24 cellular contexts compared by ENCODE assay signal in the genomic region with DNA sequence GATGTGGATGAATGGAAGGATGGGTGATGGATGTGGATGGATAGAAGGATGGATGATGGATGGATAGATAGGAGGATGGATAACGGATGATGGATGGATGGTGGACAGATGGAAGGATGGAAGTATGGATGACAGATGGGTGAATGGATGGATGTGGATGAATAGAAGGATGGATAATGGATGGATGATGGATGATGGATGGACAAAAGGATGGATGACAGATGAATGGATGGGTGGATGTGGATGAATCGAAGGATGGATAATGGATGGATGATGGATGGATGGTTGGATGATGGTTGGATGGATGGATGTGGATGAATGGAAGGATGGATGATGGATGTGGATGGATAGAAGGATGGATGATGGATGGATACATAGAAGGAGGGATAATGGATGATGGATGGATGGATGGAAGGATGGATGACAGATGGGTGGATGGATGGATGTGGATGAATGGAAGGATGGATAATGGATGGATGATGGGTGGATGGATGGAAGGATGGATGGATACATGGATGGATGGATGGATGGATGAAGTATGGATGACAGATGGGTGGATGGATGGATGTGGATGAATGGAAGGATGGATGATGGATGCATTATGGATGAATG. TPM values are rescaled to one million over a fixed set of nuclear protein-coding genes. Genes with fewer than 3 reads are reported as not detected.
DNase-seq lines count a peak whose midpoint lies in the region; ATAC-seq, FAIRE-seq and TF ChIP-seq lines count a peak whose summit lies in the region.
"Had no signal": no experiment of that assay in that cellular context is flagged by ENCODE, and none has a peak within 500 bp of the region (broad histone marks: within the 10 kb centered on the region; RNA-seq: fewer than 3 reads in every experiment).

No MANE protein-coding gene starts in this region.

- H3K23me2 ChIP-seq in H1 (ENCODE audit: low read depth, low read length): peaks cover 23% of the 10 kb centered on the region; the same call in 1 of the 2 replicates

- POLR2A ChIA-PET in HEK293 (lab: Yijun Ruan, JAX): no interaction called here
- POLR2A ChIA-PET in IMR-90 (lab: Charles Lee; ENCODE audit: unreplicated experiment): no interaction called here
- POLR2A ChIA-PET in H1 (lab: Charles Lee; ENCODE audit: partially characterized antibody): no interaction called here
- POLR2A ChIA-PET in CD4-positive, alpha-beta T cell (lab: Charles Lee): no interaction called here

- no peak overlapping the region for H4K8ac ChIP-seq in IMR-90 (ENCODE audit: low read depth in 2 of 2, low read length in 2 of 2)
- H4K8ac ChIP-seq in H1 (ENCODE audit: extremely low read depth, insufficient read depth, low read length): no peak overlapping the region

- peaks cover 10% of the 10 kb centered on the region for H3K9me1 ChIP-seq in IMR-90 (ENCODE audit: insufficient read depth, low read length)

- H2BK120ac ChIP-seq in IMR-90 (ENCODE audit: low read depth, low read length) (no peak overlapping the region), H1 (replicated peaks; ENCODE audit: low read depth, low read length) (no peak overlapping the region)

- H3K18ac ChIP-seq in IMR-90 (ENCODE audit: low read depth, low read length) (no peak overlapping the region), H1 (ENCODE audit: extremely low read depth, low read length) (no peak overlapping the region)

- H3K27ac ChIP-seq in HEK293 (ENCODE audit: extremely low read depth, low read depth, low read length) (no peak overlapping the region), IMR-90 (ENCODE audit: insufficient read depth, low read length) (no peak overlapping the region), H1 (ENCODE audit: low read depth, low read length) (no peak overlapping the region)
- no peak overlapping the region for H3K27ac ChIP-seq in CD4-positive, alpha-beta T cell (ENCODE audit: low read depth, low read length)
- H3K27ac ChIP-seq: BLaER1 had no signal

- dilution Hi-C loops in IMR-90 (cut with HindIII; ENCODE audit: low sequenced_read_pairs, unreplicated experiment): no loop called here

- H3K23ac ChIP-seq in IMR-90 (ENCODE audit: low read depth, low read length) (no peak overlapping the region), H1 (ENCODE audit: insufficient read length) (no peak overlapping the region)

- H4K5ac ChIP-seq in IMR-90 (ENCODE audit: low read depth, low read length): no peak overlapping the region
- no peak overlapping the region for H4K5ac ChIP-seq in H1 (ENCODE audit: insufficient read length, low read depth, low read length)

- TF ChIP-seq EP300 in H1 (IDR thresholded peaks at IDR 0.05; ENCODE audit: borderline replicate concordance in 1 of 2, low read depth in 2 of 2, low read length in 2 of 2): no peak

- FAIRE-seq in H1 (lab: Jason Lieb, UNC) (no peak), urothelium cell line (lab: Jason Lieb, UNC) (peak; percentile 99)
- FAIRE-seq: A204.1, D721Med, G401.6, GM12891, GM19239 had no signal

- no peak overlapping the region for H3K4me3 Mint-ChIP-seq in T-helper 2 cell treated with Interferon-gamma antibody and Interleukin-4, amounts not matched to agents 5 μg/mL and 100 μg/mL, for 36 hours
- H3K4me3 Mint-ChIP-seq in CD4-positive, alpha-beta T cell: no peak overlapping the region
- H3K4me3 Mint-ChIP-seq: CD14-positive monocyte; CD4-positive, CD25-positive, alpha-beta regulatory T cell; CD8-positive, alpha-beta T cell had no signal

- H3K79me2 ChIP-seq in H1 (ENCODE audit: control insufficient read depth in 1 of 2, insufficient read depth in 2 of 2, low read length in 2 of 2): no peaks in the 10 kb centered on the region

- no peak overlapping the region for H2AFZ ChIP-seq in IMR-90 (replicated peaks; ENCODE audit: low read length, poor library complexity)
- no peak overlapping the region for H2AFZ ChIP-seq in H1 (ENCODE audit: low read length)

- H2BK20ac ChIP-seq in IMR-90 (ENCODE audit: low read depth, low read length) (no peak overlapping the region), H1 (ENCODE audit: low read length) (no peak overlapping the region)

- H2AK9ac ChIP-seq in IMR-90 (replicated peaks; ENCODE audit: low read depth, low read length, poor library complexity): no peak overlapping the region

- no peaks in the 10 kb centered on the region for H3K9me3 Mint-ChIP-seq in T-helper 2 cell treated with Interferon-gamma antibody and Interleukin-4, amounts not matched to agents 5 μg/mL and 100 μg/mL, for 36 hours
- no peaks in the 10 kb centered on the region for H3K9me3 Mint-ChIP-seq in CD4-positive, alpha-beta T cell
- H3K9me3 Mint-ChIP-seq: CD8-positive, alpha-beta T cell had no signal

- H3K36me3 ChIP-seq in HEK293 (ENCODE audit: control insufficient read depth in 2 of 2, insufficient read depth in 1 of 2, low read length in 2 of 2): no peaks in the 10 kb centered on the region
- H3K36me3 ChIP-seq in IMR-90 (ENCODE audit: control insufficient read depth, insufficient read depth, low read length): no peaks in the 10 kb centered on the region
- H3K36me3 ChIP-seq in H1 (ENCODE audit: control insufficient read depth in 2 of 4, insufficient read depth in 4 of 4, low read length in 3 of 4): no peaks in the 10 kb centered on the region; a peak in 1 of 8 replicates
- H3K36me3 ChIP-seq: BE2C had no signal

- peaks cover 9% of the 10 kb centered on the region for H3K27me3 ChIP-seq in IMR-90 (ENCODE audit: control insufficient read depth, insufficient read depth, low read length)
- H3K27me3 ChIP-seq in H1 (replicated peaks in 1 of 4; ENCODE audit: control insufficient read depth in 3 of 4, extremely low read depth in 1 of 4, insufficient read depth in 3 of 4, low read length in 3 of 4): no peaks in the 10 kb centered on the region
- no peaks in the 10 kb centered on the region for H3K27me3 ChIP-seq in CD4-positive, alpha-beta T cell (ENCODE audit: control insufficient read depth, insufficient read depth, low read length)
- H3K27me3 ChIP-seq: BE2C, BLaER1 had no signal

- H3K79me1 ChIP-seq in IMR-90 (ENCODE audit: low read depth in 1 of 2, low read length in 2 of 2) (no peaks in the 10 kb centered on the region), H1 (ENCODE audit: low read depth, low read length) (no peaks in the 10 kb centered on the region)

- H4K20me1 ChIP-seq in IMR-90 (ENCODE audit: insufficient read depth, low read length): no peaks in the 10 kb centered on the region; the same call in 1 of the 2 replicates
- peaks cover 0 to 8% of the 10 kb centered on the region in 2 experiments for H4K20me1 ChIP-seq in H1 (replicated peaks in 1 of 2; ENCODE audit: control insufficient read depth in 1 of 2, insufficient read depth in 2 of 2, low read length in 2 of 2)

- H3K4me3 ChIP-seq in HEK293 (ENCODE audit: low read depth, low read length) (no peak overlapping the region), IMR-90 (ENCODE audit: insufficient read depth, low read depth, low read length) (no peak overlapping the region), H1 (ENCODE audit: extremely low read depth in 1 of 4, insufficient read depth in 2 of 4, low read depth in 3 of 4, low read length in 4 of 4) (no peak overlapping the region)
- H3K4me3 ChIP-seq: BLaER1 had no signal

- H3K4me2 ChIP-seq in IMR-90 (ENCODE audit: low read depth, low read length): no peak overlapping the region
- no peak overlapping the region for H3K4me2 ChIP-seq in H1 (ENCODE audit: insufficient read depth in 1 of 2, low read depth in 2 of 2, low read length in 2 of 2)
- H3K4me2 ChIP-seq: BLaER1 had no signal

- H4K91ac ChIP-seq in IMR-90 (ENCODE audit: insufficient read depth, low read depth, low read length) (no peak overlapping the region), H1 (replicated peaks; ENCODE audit: insufficient read length, low read length) (no peak overlapping the region)

- TF ChIP-seq RAD21 in IMR-90 (IDR thresholded peaks at IDR 0.05; ENCODE audit: low read length) (no peak), H1 (IDR thresholded peaks at IDR 0.05 in 1 of 2, conservative IDR thresholded peaks at IDR 0.05 in 1 of 2; ENCODE audit: low read depth in 2 of 2, low read length in 2 of 2) (no peak)

- H3K9me3 ChIP-seq in HEK293 (ENCODE audit: control insufficient read depth, insufficient read depth, low read depth, low read length): no peaks in the 10 kb centered on the region
- H3K9me3 ChIP-seq in IMR-90 (ENCODE audit: control insufficient read depth, insufficient read depth, low read length): no peaks in the 10 kb centered on the region
- no peaks in the 10 kb centered on the region for H3K9me3 ChIP-seq in H1 (ENCODE audit: insufficient read depth in 2 of 2, low read depth in 1 of 2, low read length in 1 of 2)
- no peaks in the 10 kb centered on the region for H3K9me3 ChIP-seq in CD4-positive, alpha-beta T cell (ENCODE audit: control insufficient read depth, low read length)
- H3K9me3 ChIP-seq: BE2C, BLaER1, Caco-2 had no signal

- H3K27me3 Mint-ChIP-seq in T-helper 2 cell treated with Interferon-gamma antibody and Interleukin-4, amounts not matched to agents 5 μg/mL and 100 μg/mL, for 36 hours (ENCODE audit: low read depth): no peaks in the 10 kb centered on the region
- H3K27me3 Mint-ChIP-seq in CD4-positive, alpha-beta T cell: no peaks in the 10 kb centered on the region
- H3K27me3 Mint-ChIP-seq: CD4-positive, CD25-positive, alpha-beta regulatory T cell had no signal

- no peak overlapping the region for H2BK12ac ChIP-seq in H1 (ENCODE audit: low read depth, low read length)

- CTCF ChIA-PET in HEK293 (lab: Yijun Ruan, JAX) (no interaction called here), IMR-90 (lab: Yijun Ruan, JAX) (no interaction called here), H1 (lab: Charles Lee; ENCODE audit: partially characterized antibody) (no interaction called here)
- CTCF ChIA-PET in CD4-positive, alpha-beta T cell (lab: Charles Lee): no interaction called here

- H3K9ac ChIP-seq in IMR-90 (ENCODE audit: low read depth, low read length) (no peak overlapping the region), H1 (replicated peaks in 1 of 4; ENCODE audit: extremely low read depth in 1 of 4, low read depth in 3 of 4, low read length in 3 of 4) (no peak overlapping the region)
- H3K9ac ChIP-seq: BLaER1 had no signal

- intact Hi-C loops in IMR-90 (cut with micrococcal nuclease): no loop called here
- intact Hi-C loops in CD4-positive, alpha-beta T cell (cut with DNase I, micrococcal nuclease): no loop called here

- H3K4me1 Mint-ChIP-seq in T-helper 2 cell treated with Interferon-gamma antibody and Interleukin-4, amounts not matched to agents 5 μg/mL and 100 μg/mL, for 36 hours (ENCODE audit: low read depth): no peaks in the 10 kb centered on the region
- no peaks in the 10 kb centered on the region for H3K4me1 Mint-ChIP-seq in CD4-positive, alpha-beta T cell (ENCODE audit: low read depth)
- H3K4me1 Mint-ChIP-seq: CD14-positive monocyte; CD4-positive, CD25-positive, alpha-beta regulatory T cell had no signal

- H2BK15ac ChIP-seq in IMR-90 (ENCODE audit: low read depth, low read length) (no peak overlapping the region), H1 (ENCODE audit: low read length) (no peak overlapping the region)

- H2AK5ac ChIP-seq in IMR-90 (ENCODE audit: low read depth, low read length) (no peak overlapping the region), H1 (ENCODE audit: low read depth, low read length) (peak overlapping the region; percentile 39; the same call in 1 of the 2 replicates)

- in situ Hi-C loops in IMR-90 (cut with MboI; ENCODE audit: low sequenced_read_pairs): no loop called here

- H3K4me1 ChIP-seq in HEK293 (ENCODE audit: control insufficient read depth, insufficient read depth, low read length): no peaks in the 10 kb centered on the region
- peaks cover 6% of the 10 kb centered on the region for H3K4me1 ChIP-seq in IMR-90 (ENCODE audit: control insufficient read depth, insufficient read depth, low read length)
- H3K4me1 ChIP-seq in H1 (replicated peaks in 1 of 4; ENCODE audit: control insufficient read depth in 3 of 4, insufficient read depth in 4 of 4, low read length in 3 of 4): peaks cover 0 to 8% (median 6%) of the 10 kb centered on the region in 4 experiments; a peak in 4 of 7 replicates

- no peak for DNase-seq in IMR-90
- no peak for DNase-seq in H1 (ENCODE audit: low read depth in 1 of 2, low spot score in 2 of 2)
- no peak for DNase-seq in urothelium cell line (ENCODE audit: low spot score)
- DNase-seq in T-helper 2 cell treated with Interferon-gamma antibody and Interleukin-4, amounts not matched to agents 5 μg/mL and 100 μg/mL, for 36 hours (ENCODE audit: low spot score): no peak
- no peak for DNase-seq in SKM-1 treated with dmso at 0.1 percent for 144 hours (lab: John Stamatoyannopoulos, UW; ENCODE audit: unreplicated experiment)
- no peak for DNase-seq in CD4-positive, alpha-beta T cell
- DNase-seq: 8988T; ACHN; BE2C; C1 segment of cervical spinal cord; Caco-2; Calu3; CD4-positive, CD25-positive, alpha-beta regulatory T cell; CD8-positive, alpha-beta T cell; DMS79 treated with DMSO at 0.1 percent for 48 hours; GF-D8 had no signal

- BruUV-seq in IMR-90 (replicated peaks; lab: Mats Ljungman, UMichigan): no TSS peak

- TF ChIP-seq CTCF in HEK293 (tag by site-specific recombination; IDR thresholded peaks at IDR 0.05): no peak
- TF ChIP-seq CTCF in IMR-90 (conservative IDR thresholded peaks at IDR 0.05; ENCODE audit: low read depth, low read length): no peak
- no peak for TF ChIP-seq CTCF in H1 (IDR thresholded peaks at IDR 0.05; ENCODE audit: control extremely low read depth in 1 of 3, insufficient read depth in 1 of 3, low read depth in 1 of 3, low read length in 3 of 3)
- TF ChIP-seq CTCF in CD4-positive, alpha-beta T cell (IDR thresholded peaks at IDR 0.05): no peak

- WGBS in IMR-90 (ENCODE audit: extremely low coverage in 2 of 2, insufficient read length in 1 of 2), 2 experiments: 70 to 100% methylated on average over 2 of the region's 2 CpGs
- WGBS in H1 (ENCODE audit: extremely low coverage in 1 of 2, insufficient coverage in 1 of 2, insufficient read length in 1 of 2, insufficient replicate concordance in 2 of 2, low coverage in 1 of 2, low lambda C conversion rate in 2 of 2, missing lambda C conversion rate in 1 of 2), 2 experiments: 79 to 100% methylated on average over 2 of the region's 2 CpGs

- TF ChIP-seq POLR2A in IMR-90 (IDR thresholded peaks at IDR 0.05; ENCODE audit: low read depth, low read length) (no peak), H1 (IDR thresholded peaks at IDR 0.05; ENCODE audit: control extremely low read depth in 1 of 2, low read depth in 2 of 2, low read length in 2 of 2) (no peak)

- no peak overlapping the region for H3K27ac Mint-ChIP-seq in T-helper 2 cell treated with Interferon-gamma antibody and Interleukin-4, amounts not matched to agents 5 μg/mL and 100 μg/mL, for 36 hours
- H3K27ac Mint-ChIP-seq in CD4-positive, alpha-beta T cell: no peak overlapping the region
- H3K27ac Mint-ChIP-seq: CD14-positive monocyte; CD4-positive, CD25-positive, alpha-beta regulatory T cell; CD8-positive, alpha-beta T cell had no signal

- no peak overlapping the region for H3K56ac ChIP-seq in IMR-90 (ENCODE audit: extremely low read depth, insufficient read depth, low read length)
- H3K56ac ChIP-seq in H1 (replicated peaks; ENCODE audit: insufficient read length, low read depth, low read length): peak overlapping the region; percentile 84

- H3K36me3 Mint-ChIP-seq in T-helper 2 cell treated with Interferon-gamma antibody and Interleukin-4, amounts not matched to agents 5 μg/mL and 100 μg/mL, for 36 hours (ENCODE audit: low read depth): no peaks in the 10 kb centered on the region
- H3K36me3 Mint-ChIP-seq in CD4-positive, alpha-beta T cell (ENCODE audit: low read depth): no peaks in the 10 kb centered on the region
- H3K36me3 Mint-ChIP-seq: CD14-positive monocyte; CD4-positive, CD25-positive, alpha-beta regulatory T cell; CD8-positive, alpha-beta T cell had no signal

- no peak overlapping the region for H3K4ac ChIP-seq in IMR-90 (ENCODE audit: low read depth, low read length)
- H3K4ac ChIP-seq in H1 (replicated peaks; ENCODE audit: insufficient read length, low read depth, low read length): no peak overlapping the region

- H2BK5ac ChIP-seq in IMR-90 (ENCODE audit: low read depth, low read length, poor library complexity, severe bottlenecking) (peak overlapping the region; percentile 47), H1 (ENCODE audit: low read depth, low read length) (no peak overlapping the region)

- ATAC-seq in IMR-90 (ENCODE audit: low read depth): no peak
- ATAC-seq in CD4-positive, alpha-beta T cell (ENCODE audit: poor library complexity): no peak
- ATAC-seq: CD8-positive, alpha-beta T cell had no signal

- H3K14ac ChIP-seq in IMR-90 (replicated peaks; ENCODE audit: low read depth, low read length): no peak overlapping the region
- H3K14ac ChIP-seq in H1 (ENCODE audit: insufficient read length): no peak overlapping the region

RNA-seq across cellular contexts. Expression of a gene that starts 39.3 kb away (rescaled TPM):
- 0.36 and 0.83 TPM in 2 replicates for total RNA-seq in IMR-90 (2012; rRNA removed)
- polyA plus RNA-seq in IMR-90 (2012; rRNA removed) (0.94 and 1.1 TPM in 2 replicates), H1 (2011; rRNA removed) (3.4 and 5.0 TPM in 2 replicates)
- polyA plus RNA-seq in IMR-90 (2012; cell fraction: cytosol; rRNA removed): 0.65 and 1.3 TPM in 2 replicates
- polyA plus RNA-seq in IMR-90 (2012; cell fraction: nucleus; rRNA removed; ENCODE audit: low replicate concordance): 0.46 and 0.95 TPM in 2 replicates
- 2.7 and 4.4 TPM in 2 replicates for total RNA-seq in H1 (2021; fragmentation: NEBNext Ultra II Directional; extraction: Animal tissue kit (Norgen Biotek cat#: 25700))
- 4.2 TPM for polyA plus RNA-seq in H1 (2011; cell fraction: cytosol; rRNA removed)
- 7.2 TPM for polyA plus RNA-seq in H1 (2011; cell fraction: nucleus; rRNA removed)
- polyA plus RNA-seq in H1 (2012, experiment 1 of 2): 3.0 to 4.2 TPM (median 3.7 TPM) in 4 replicates
- 1.4 TPM for polyA plus RNA-seq in H1 (2012, experiment 2 of 2)
- polyA plus RNA-seq in H1 (2013, experiment 1 of 2): 1.6 TPM
- polyA plus RNA-seq in H1 (2013, experiment 2 of 2): 2.3 TPM
- polyA minus RNA-seq in H1 (2011; rRNA and poly(A)+ RNA removed): 0.50 and 1.6 TPM in 2 replicates
- 2.0 TPM for polyA minus RNA-seq in H1 (2011; cell fraction: cytosol; rRNA and poly(A)+ RNA removed)
- 2.2 TPM for polyA minus RNA-seq in H1 (2011; cell fraction: nucleus; rRNA and poly(A)+ RNA removed)
- total RNA-seq in CD4-positive, alpha-beta T cell: 1 to 10 TPM; 1.0 to 1.2 TPM
- total RNA-seq: Calu3 had no signal
